In the genomic region with DNA sequence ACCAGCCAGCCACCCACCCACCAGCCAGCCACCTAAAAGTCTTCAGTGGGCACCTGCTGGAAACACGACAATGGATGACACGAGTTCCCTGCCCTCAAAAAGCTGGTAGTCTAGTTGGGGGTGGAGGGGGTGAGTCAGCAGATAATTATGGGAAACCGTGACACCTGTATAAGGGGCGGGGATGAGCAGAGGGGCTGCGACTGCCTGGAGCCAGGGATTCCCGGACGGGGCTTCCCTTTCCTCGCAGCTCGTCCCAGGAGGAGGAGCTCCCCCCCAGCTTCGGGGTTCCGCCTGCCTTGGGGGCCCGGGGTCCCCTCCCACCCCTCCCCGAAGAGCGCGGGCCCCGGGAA, we compare ENCODE assay signal across 9 cellular contexts. TPM values are rescaled to one million over a fixed set of nuclear protein-coding genes. Genes with fewer than 3 reads are reported as not detected.
DNase-seq lines count a peak whose midpoint lies in the region; ATAC-seq and TF ChIP-seq lines count a peak whose summit lies in the region.
"Had no signal": no experiment of that assay in that cellular context is flagged by ENCODE, and none has a peak within 500 bp of the region (broad histone marks: within the 10 kb centered on the region; RNA-seq: fewer than 3 reads in every experiment).

No MANE protein-coding gene starts in this region.

- POLR2A ChIA-PET in CD4-positive, alpha-beta T cell (lab: Charles Lee) = interaction anchor here (0.7 to 3.0 kb wide), 8 partner anchors 14 to 112 kb away, joined by 3 to 16 read pairs (median 7); a partner anchor contains a TSS
- POLR2A ChIA-PET in activated naive CD8-positive, alpha-beta T cell treated with anti-CD3 and anti-CD28 coated beads, Interleukin-2, amount 10 ng/mL, durations not matched to agents 7 days and 5 days (lab: Charles Lee) = interaction anchor here (0.6 to 2.0 kb wide), 10 partner anchors 20 to 183 kb away, joined by 3 to 11 read pairs (median 4); a partner anchor contains a TSS

- H3K4me1 ChIP-seq in HUES64 (ENCODE audit: insufficient read depth, low read length) = peaks cover 8% of the 10 kb centered on the region
- H3K4me1 ChIP-seq in neuronal stem cell (ENCODE audit: control insufficient read depth in 2 of 2, insufficient read depth in 1 of 2, low read depth in 1 of 2, low read length in 2 of 2) = peaks cover 18 to 25% of the 10 kb centered on the region in 2 donors

- no peak overlapping the region for H3K9ac ChIP-seq in HUES64 (ENCODE audit: low read depth, low read length)
- no peak overlapping the region for H3K9ac ChIP-seq in neuronal stem cell (ENCODE audit: low read depth, low read length, poor library complexity)

- H2AFZ ChIP-seq in neuronal stem cell (ENCODE audit: low read length) = peak overlapping the region; percentile 97

- 3% methylated on average over 16 of the region's 16 CpGs for WGBS in HUES64
- WGBS in neuronal stem cell (ENCODE audit: extremely low coverage in 2 of 2, insufficient read length in 2 of 2, insufficient replicate concordance in 1 of 2), 2 donors = no CpG with 5 or more reads among the region's 16 CpGs

- no peak overlapping the region for H2BK12ac ChIP-seq in neuronal stem cell (ENCODE audit: low read length)

- no peaks in the 10 kb centered on the region for H3K36me3 Mint-ChIP-seq in CD4-positive, alpha-beta T cell (ENCODE audit: low read depth)
- H3K36me3 Mint-ChIP-seq in activated naive CD8-positive, alpha-beta T cell treated with anti-CD3 and anti-CD28 coated beads, Interleukin-2, amount 10 ng/mL, durations not matched to agents 7 days and 5 days = no peaks in the 10 kb centered on the region

- no peak overlapping the region for H3K23ac ChIP-seq in neuronal stem cell (ENCODE audit: low read depth, low read length, poor library complexity)

- no peak overlapping the region for H2BK120ac ChIP-seq in neuronal stem cell (ENCODE audit: low read depth, low read length)

- no peak overlapping the region for H4K91ac ChIP-seq in neuronal stem cell (ENCODE audit: low read depth, low read length, poor library complexity)

- no peaks in the 10 kb centered on the region for H3K79me1 ChIP-seq in neuronal stem cell (ENCODE audit: low read depth, low read length)

- H2AK5ac ChIP-seq in neuronal stem cell (ENCODE audit: low read depth, low read length) = no peak overlapping the region

- peak overlapping the region; percentile 48 for H3K4me2 ChIP-seq in neuronal stem cell (ENCODE audit: insufficient read depth, low read length, poor library complexity, severe bottlenecking)

- H3K27me3 ChIP-seq in CD4-positive, alpha-beta T cell (ENCODE audit: control insufficient read depth, insufficient read depth, low read length) = peaks cover 33% of the 10 kb centered on the region
- H3K27me3 ChIP-seq in HUES64 (ENCODE audit: insufficient read depth, low read length) = peaks cover 62% of the 10 kb centered on the region
- H3K27me3 ChIP-seq in neuronal stem cell (ENCODE audit: control insufficient read depth in 3 of 3, insufficient read depth in 3 of 3, low read depth in 1 of 3, low read length in 3 of 3) = peaks cover 22 to 50% (median 49%) of the 10 kb centered on the region in 3 experiments

- H3K4me3 Mint-ChIP-seq in CD4-positive, alpha-beta T cell = peak overlapping the region; percentile 58
- H3K4me3 Mint-ChIP-seq in activated naive CD8-positive, alpha-beta T cell treated with anti-CD3 and anti-CD28 coated beads, Interleukin-2, amount 10 ng/mL, durations not matched to agents 7 days and 5 days = peak overlapping the region; percentile 51

- intact Hi-C loops in CD4-positive, alpha-beta T cell (cut with DNase I, micrococcal nuclease) = loop anchor here (1.0 to 10.0 kb wide), 7 partner anchors 23 to 1067 kb away; no protein-coding TSS in a partner anchor

- H3K4me3 ChIP-seq in HUES64 (ENCODE audit: low read length) = peak overlapping the region; percentile 68
- H3K4me3 ChIP-seq in neuronal stem cell (ENCODE audit: low read length in 2 of 2) = no peak overlapping the region

- no peak overlapping the region for H3K27ac ChIP-seq in CD4-positive, alpha-beta T cell (ENCODE audit: low read depth, low read length)
- no peak overlapping the region for H3K27ac ChIP-seq in HUES64 (ENCODE audit: low read depth, low read length)
- H3K27ac ChIP-seq in neuronal stem cell (replicated peaks; ENCODE audit: low read length) = no peak overlapping the region

- H3K27ac Mint-ChIP-seq in CD4-positive, alpha-beta T cell = no peak overlapping the region
- H3K27ac Mint-ChIP-seq in activated naive CD8-positive, alpha-beta T cell treated with anti-CD3 and anti-CD28 coated beads, Interleukin-2, amount 10 ng/mL, durations not matched to agents 7 days and 5 days = no peak overlapping the region

- H2BK15ac ChIP-seq in neuronal stem cell (ENCODE audit: low read length) = no peak overlapping the region

- H3K4me1 Mint-ChIP-seq in CD4-positive, alpha-beta T cell (ENCODE audit: low read depth) = peaks cover 38% of the 10 kb centered on the region
- peaks cover 25% of the 10 kb centered on the region for H3K4me1 Mint-ChIP-seq in activated naive CD8-positive, alpha-beta T cell treated with anti-CD3 and anti-CD28 coated beads, Interleukin-2, amount 10 ng/mL, durations not matched to agents 7 days and 5 days

- H3K9me3 Mint-ChIP-seq in CD4-positive, alpha-beta T cell = no peaks in the 10 kb centered on the region
- H3K9me3 Mint-ChIP-seq in activated naive CD8-positive, alpha-beta T cell treated with anti-CD3 and anti-CD28 coated beads, Interleukin-2, amount 10 ng/mL, durations not matched to agents 7 days and 5 days = no peaks in the 10 kb centered on the region

- no peak overlapping the region for H3K14ac ChIP-seq in neuronal stem cell (ENCODE audit: low read length)

- no peak overlapping the region for H4K8ac ChIP-seq in neuronal stem cell (ENCODE audit: low read depth, low read length)

- no peaks in the 10 kb centered on the region for H3K36me3 ChIP-seq in HUES64 (ENCODE audit: insufficient read depth, low read length)
- H3K36me3 ChIP-seq in neuronal stem cell (replicated peaks in 1 of 2; ENCODE audit: control insufficient read depth in 2 of 2, insufficient read depth in 2 of 2, low read length in 2 of 2) = no peaks in the 10 kb centered on the region
- H3K36me3 ChIP-seq: MG63 had no signal

- CTCF ChIA-PET in CD4-positive, alpha-beta T cell (lab: Charles Lee) = interaction anchor here (0.6 to 3.0 kb wide), 30 partner anchors 15 to 342 kb away, joined by 3 to 26 read pairs (median 4); a partner anchor contains a TSS

- no peak overlapping the region for H2BK5ac ChIP-seq in neuronal stem cell (ENCODE audit: low read length)

- no peaks in the 10 kb centered on the region for H3K9me3 ChIP-seq in CD4-positive, alpha-beta T cell (ENCODE audit: control insufficient read depth, low read length)
- no peaks in the 10 kb centered on the region for H3K9me3 ChIP-seq in HUES64 (ENCODE audit: insufficient read depth, low read depth, low read length)
- no peaks in the 10 kb centered on the region for H3K9me3 ChIP-seq in neuronal stem cell (replicated peaks in 1 of 2; ENCODE audit: control insufficient read depth in 2 of 2, insufficient read depth in 1 of 2, low read depth in 1 of 2, low read length in 2 of 2)
- H3K9me3 ChIP-seq: MG63 had no signal

- no peak overlapping the region for H3K18ac ChIP-seq in neuronal stem cell (ENCODE audit: low read length)

- no peak for TF ChIP-seq CTCF in CD4-positive, alpha-beta T cell (IDR thresholded peaks at IDR 0.05)

- ATAC-seq in CD4-positive, alpha-beta T cell (ENCODE audit: poor library complexity) = no peak
- ATAC-seq in activated naive CD8-positive, alpha-beta T cell treated with anti-CD3 and anti-CD28 coated beads, Interleukin-2, amount 10 ng/mL, durations not matched to agents 7 days and 5 days (ENCODE audit: low read depth) = no peak
- ATAC-seq in GM21526 (IDR thresholded peaks at IDR 0.05; ENCODE audit: low FRiP score, unreplicated experiment) = no peak

- H3K4ac ChIP-seq in neuronal stem cell (ENCODE audit: low read length) = no peak overlapping the region

- peaks cover 59% of the 10 kb centered on the region for H3K27me3 Mint-ChIP-seq in CD4-positive, alpha-beta T cell
- H3K27me3 Mint-ChIP-seq in activated naive CD8-positive, alpha-beta T cell treated with anti-CD3 and anti-CD28 coated beads, Interleukin-2, amount 10 ng/mL, durations not matched to agents 7 days and 5 days = peaks cover 54% of the 10 kb centered on the region

- no peak for DNase-seq in CD4-positive, alpha-beta T cell
- no peak for DNase-seq in activated naive CD8-positive, alpha-beta T cell treated with anti-CD3 and anti-CD28 coated beads, Interleukin-2, amount 10 ng/mL, durations not matched to agents 7 days and 5 days
- DNase-seq in neuronal stem cell (ENCODE audit: low spot score) = no peak
- no peak for DNase-seq in kidney glomerular epithelial cell (lab: John Stamatoyannopoulos, UW)
- no peak for DNase-seq in activated CD8-positive, alpha-beta memory T cell treated with anti-CD3 and anti-CD28 coated beads for 24 hours
- DNase-seq in D341Med (ENCODE audit: low spot score) = no peak

RNA-seq across cellular contexts. Expression of a gene that starts 2.3 kb away (rescaled TPM):
- under 1 TPM; 0.17 to 0.19 TPM for total RNA-seq in CD4-positive, alpha-beta T cell
- 8.6 TPM for polyA plus RNA-seq in HUES64 (2013, experiment 1 of 2)
- 11.8 TPM for polyA plus RNA-seq in HUES64 (2013, experiment 2 of 2)
- 1 to 10 TPM in 1 of 2 experiments, under 1 TPM in 1; 0.96 to 1.6 TPM for total RNA-seq in activated naive CD8-positive, alpha-beta T cell treated with anti-CD3 and anti-CD28 coated beads, Interleukin-2, amount 10 ng/mL, durations not matched to agents 7 days and 5 days
- polyA plus RNA-seq in neuronal stem cell (2013, experiment 1 of 2) = 6.6 TPM
- 6.8 TPM for polyA plus RNA-seq in neuronal stem cell (2013, experiment 2 of 2)

RNA-seq across cellular contexts. Expression of a gene that starts 31.1 kb away (rescaled TPM):
- total RNA-seq in CD4-positive, alpha-beta T cell = 1 to 10 TPM; 6.9 to 7.3 TPM
- polyA plus RNA-seq in HUES64 (2013, experiment 1 of 2) = 20.1 TPM
- polyA plus RNA-seq in HUES64 (2013, experiment 2 of 2) = 19.4 TPM
- total RNA-seq in activated naive CD8-positive, alpha-beta T cell treated with anti-CD3 and anti-CD28 coated beads, Interleukin-2, amount 10 ng/mL, durations not matched to agents 7 days and 5 days = 10 to 100 TPM; 67.4 to 67.8 TPM
- 9.6 TPM for polyA plus RNA-seq in neuronal stem cell (2013, experiment 1 of 2)
- polyA plus RNA-seq in neuronal stem cell (2013, experiment 2 of 2) = 9.1 TPM

RNA-seq across cellular contexts. Expression of a gene that starts 57.5 kb away (rescaled TPM):
- 1 to 10 TPM; 3.1 to 4.2 TPM for total RNA-seq in CD4-positive, alpha-beta T cell
- polyA plus RNA-seq in HUES64 (2013, experiment 1 of 2) = 8.7 TPM
- polyA plus RNA-seq in HUES64 (2013, experiment 2 of 2) = 10.2 TPM
- 10 to 100 TPM; 28.2 to 28.8 TPM for total RNA-seq in activated naive CD8-positive, alpha-beta T cell treated with anti-CD3 and anti-CD28 coated beads, Interleukin-2, amount 10 ng/mL, durations not matched to agents 7 days and 5 days
- 0.63 TPM for polyA plus RNA-seq in neuronal stem cell (2013, experiment 1 of 2)
- polyA plus RNA-seq in neuronal stem cell (2013, experiment 2 of 2) = 0.73 TPM

Comparison
In these comparisons a context has a peak if more than half of its experiments do, and no peak if none do; other contexts are left out.
1. RNA of a gene that starts 31.1 kb away (total RNA-seq): 67.4 to 67.8 TPM in activated naive CD8-positive, alpha-beta T cell treated with anti-CD3 and anti-CD28 coated beads, Interleukin-2, amount 10 ng/mL, durations not matched to agents 7 days and 5 days; 6.9 to 7.3 TPM in CD4-positive, alpha-beta T cell; every median in the first group is over 4 times any median in the second.
2. RNA of a gene that starts 57.5 kb away (total RNA-seq): 28.2 to 28.8 TPM in activated naive CD8-positive, alpha-beta T cell treated with anti-CD3 and anti-CD28 coated beads, Interleukin-2, amount 10 ng/mL, durations not matched to agents 7 days and 5 days; 3.1 to 4.2 TPM in CD4-positive, alpha-beta T cell; every median in the first group is over 4 times any median in the second.